ENCODE assay signal across 11 cellular contexts in genomic region chr16:9311303-9311954, GRCh38.
DNase-seq lines count a peak whose midpoint lies in the region; TF ChIP-seq lines count a peak whose summit lies in the region.
"Had no signal": no experiment of that assay in that cellular context is flagged by ENCODE, and none has a peak within 500 bp of the region (broad histone marks: within the 10 kb centered on the region; RNA-seq: fewer than 3 reads in every experiment).

No MANE protein-coding gene starts in this region.

- H3K27me3 ChIP-seq in MG63 (peaks cover 10% of the 10 kb centered on the region), WERI-Rb-1 (ENCODE audit: insufficient read depth, low read depth, severe bottlenecking) (no peaks in the 10 kb centered on the region)
- H3K27me3 ChIP-seq: testis had no signal

- H3K9me3 ChIP-seq in MG63 (no peaks in the 10 kb centered on the region), WERI-Rb-1 (ENCODE audit: severe bottlenecking) (peaks cover 3% of the 10 kb centered on the region)
- H3K9me3 ChIP-seq: testis had no signal

- DNase-seq in MG63 (peak; percentile 49), WERI-Rb-1 (peak; percentile 55), hypothalamus (lab: John Stamatoyannopoulos, UW) (peak in 28 of 51 donors; percentile 2 to 59 (median 15)), putamen (ENCODE audit: low spot score) (peak; percentile 39), GM10266 (ENCODE audit: extremely low spot score) (no peak), CD1c-positive myeloid dendritic cell (ENCODE audit: extremely low spot score) (no peak)
- no peak for DNase-seq in activated naive CD4-positive, alpha-beta T cell treated with anti-CD3 and anti-CD28 coated beads, Interleukin-2, amount 10 ng/mL, durations not matched to agents 7 days and 5 days
- DNase-seq: activated CD4-positive, alpha-beta T cell treated with anti-CD3 and anti-CD28 coated beads for 1 hour; CD8-positive, alpha-beta memory T cell; NCI-H1092; testis had no signal

- H3K36me3 ChIP-seq in MG63 = no peaks in the 10 kb centered on the region
- no peaks in the 10 kb centered on the region for H3K36me3 ChIP-seq in WERI-Rb-1

- peaks cover 2% of the 10 kb centered on the region for H3K9me3 Mint-ChIP-seq in activated naive CD4-positive, alpha-beta T cell treated with anti-CD3 and anti-CD28 coated beads, Interleukin-2, amount 10 ng/mL, durations not matched to agents 7 days and 5 days

- H3K27ac Mint-ChIP-seq in activated naive CD4-positive, alpha-beta T cell treated with anti-CD3 and anti-CD28 coated beads, Interleukin-2, amount 10 ng/mL, durations not matched to agents 7 days and 5 days = no peak overlapping the region
- H3K27ac Mint-ChIP-seq: CD8-positive, alpha-beta memory T cell had no signal

- H3K4me1 Mint-ChIP-seq in activated naive CD4-positive, alpha-beta T cell treated with anti-CD3 and anti-CD28 coated beads, Interleukin-2, amount 10 ng/mL, durations not matched to agents 7 days and 5 days = no peaks in the 10 kb centered on the region
- H3K4me1 Mint-ChIP-seq: CD8-positive, alpha-beta memory T cell had no signal

- no peaks in the 10 kb centered on the region for H3K36me3 Mint-ChIP-seq in activated naive CD4-positive, alpha-beta T cell treated with anti-CD3 and anti-CD28 coated beads, Interleukin-2, amount 10 ng/mL, durations not matched to agents 7 days and 5 days
- H3K36me3 Mint-ChIP-seq: CD8-positive, alpha-beta memory T cell had no signal

- CTCF ChIA-PET in activated naive CD4-positive, alpha-beta T cell treated with anti-CD3 and anti-CD28 coated beads, Interleukin-2, amount 10 ng/mL, durations not matched to agents 7 days and 5 days (lab: Charles Lee) = no interaction called here

- H3K4me3 Mint-ChIP-seq in activated naive CD4-positive, alpha-beta T cell treated with anti-CD3 and anti-CD28 coated beads, Interleukin-2, amount 10 ng/mL, durations not matched to agents 7 days and 5 days = no peak overlapping the region
- H3K4me3 Mint-ChIP-seq: CD8-positive, alpha-beta memory T cell had no signal

- TF ChIP-seq CTCF in WERI-Rb-1 (IDR thresholded peaks at IDR 0.05; ENCODE audit: low read depth, low read length) = no peak
- no peak for TF ChIP-seq CTCF in GM10266 (IDR thresholded peaks at IDR 0.05; ENCODE audit: control insufficient read depth, insufficient read depth, low read depth, missing control alignments)

- no peaks in the 10 kb centered on the region for H3K27me3 Mint-ChIP-seq in activated naive CD4-positive, alpha-beta T cell treated with anti-CD3 and anti-CD28 coated beads, Interleukin-2, amount 10 ng/mL, durations not matched to agents 7 days and 5 days

- no peak overlapping the region; the same call in 1 of the 2 replicates for H3K27ac ChIP-seq in WERI-Rb-1
- H3K27ac ChIP-seq: testis had no signal

- H3K4me3 ChIP-seq in MG63 (no peak overlapping the region), WERI-Rb-1 (ENCODE audit: low read depth, low read length) (no peak overlapping the region)
- H3K4me3 ChIP-seq: testis had no signal

Comparison
In these comparisons a context has a peak if more than half of its experiments do, and no peak if none do; other contexts are left out.
1. DNase-seq: peak in MG63 (single experiment), WERI-Rb-1 (single experiment), hypothalamus (28 of 51) and putamen (single experiment); none in GM10266 (single experiment), CD1c-positive myeloid dendritic cell (single experiment) and activated naive CD4-positive, alpha-beta T cell treated with anti-CD3 and anti-CD28 coated beads, Interleukin-2, amount 10 ng/mL, durations not matched to agents 7 days and 5 days (single experiment).